Comparison of ENCODE assay signal across 1 cellular context in genomic region chr16:55643161-55643970, GRCh38.
TF ChIP-seq lines count a peak whose summit lies in the region.

No MANE protein-coding gene starts in this region.

TF ChIP-seq in K562, 482 proteins besides CTCF, POLR2A, EP300 and RAD21:
- TF ChIP-seq ZEB2 (IDR thresholded peaks at IDR 0.05): no peak
- TF ChIP-seq SMC3 (conservative IDR thresholded peaks at IDR 0.05; ENCODE audit: insufficient read depth, low read depth, low read length): peak; percentile 30; the same call in 1 of the 2 replicates
- 0 out of 2 replicates have a peak, but pooled peaks have one; percentile 10 for TF ChIP-seq JUND (IDR thresholded peaks at IDR 0.05; ENCODE audit: borderline replicate concordance, low read depth, low read length)
- no peak for TF ChIP-seq JUND (tag; IDR thresholded peaks at IDR 0.05; ENCODE audit: borderline replicate concordance, low read depth, low read length)
- no peak for TF ChIP-seq COPS2 (conservative IDR thresholded peaks at IDR 0.05)
- TF ChIP-seq THRB (CRISPR knock-in tag; conservative IDR thresholded peaks at IDR 0.05): no peak
- no peak for TF ChIP-seq BHLHE40 (IDR thresholded peaks at IDR 0.05; ENCODE audit: low read length)
- no peak for TF ChIP-seq PREB (CRISPR knock-in tag; IDR thresholded peaks at IDR 0.05)
